ENCODE assay signal across 29 cellular contexts in genomic region chr17:36470499-36470898, GRCh38.
"Had no signal": no experiment of that assay in that cellular context is flagged by ENCODE, and none has a peak within 500 bp of the region (broad histone marks: within the 10 kb centered on the region; RNA-seq: fewer than 3 reads in every experiment).

No MANE protein-coding gene starts in this region.

- H3K36me3 Mint-ChIP-seq: activated naive CD4-positive, alpha-beta T cell treated with anti-CD3 and anti-CD28 coated beads, Interleukin-2, amount 50 U/mL, for 72 hours; type B pancreatic cell had no signal

- H3K36me3 ChIP-seq: breast epithelium, heart right ventricle, lower lobe of right lung, neutrophil, ovary, prostate gland, uterus had no signal

- H3K4me1 ChIP-seq: breast epithelium, foreskin keratinocyte, heart right ventricle, lower lobe of right lung, prostate gland, uterus had no signal

- H3K27ac Mint-ChIP-seq: activated naive CD4-positive, alpha-beta T cell treated with anti-CD3 and anti-CD28 coated beads, Interleukin-2, amount 50 U/mL, for 72 hours; activated T-cell treated with anti-CD3 and anti-CD28 coated beads, Interleukin-2, amount 50 U/mL, for 72 hours; dendritic cell treated with granulocyte-macrophage colony-stimulating factor and Interleukin-4, amounts not matched to agents 40 ng/mL and 50 ng/mL, for 4 days; endodermal cell; nephron progenitor cell; stimulated activated naive CD8-positive, alpha-beta T cell treated with anti-CD3 and anti-CD28 coated beads, Interleukin-15, amount 100 ng/mL, for 72 hours; type B pancreatic cell had no signal

- H3K4me3 Mint-ChIP-seq: activated T-cell treated with anti-CD3 and anti-CD28 coated beads, Interleukin-2, amount 50 U/mL, for 72 hours; dendritic cell treated with granulocyte-macrophage colony-stimulating factor and Interleukin-4, amounts not matched to agents 40 ng/mL and 50 ng/mL, for 4 days; endodermal cell; nephron progenitor cell; stimulated activated naive CD8-positive, alpha-beta T cell treated with anti-CD3 and anti-CD28 coated beads, Interleukin-15, amount 100 ng/mL, for 72 hours; type B pancreatic cell had no signal

- H3K4me1 Mint-ChIP-seq: nephron progenitor cell; stimulated activated naive CD8-positive, alpha-beta T cell treated with anti-CD3 and anti-CD28 coated beads, Interleukin-15, amount 100 ng/mL, for 72 hours had no signal

- H3K9me3 Mint-ChIP-seq: activated naive CD4-positive, alpha-beta T cell treated with anti-CD3 and anti-CD28 coated beads, Interleukin-2, amount 50 U/mL, for 72 hours; activated T-cell treated with anti-CD3 and anti-CD28 coated beads, Interleukin-2, amount 50 U/mL, for 72 hours; dendritic cell treated with granulocyte-macrophage colony-stimulating factor and Interleukin-4, amounts not matched to agents 40 ng/mL and 50 ng/mL, for 4 days; endodermal cell; nephron progenitor cell; stimulated activated naive CD8-positive, alpha-beta T cell treated with anti-CD3 and anti-CD28 coated beads, Interleukin-15, amount 100 ng/mL, for 72 hours; type B pancreatic cell had no signal

- H3K4me3 ChIP-seq: breast epithelium, heart right ventricle, lower lobe of right lung, mucosa of descending colon, ovary, prostate gland, skin epidermis, uterus had no signal

- H3K27ac ChIP-seq: breast epithelium, foreskin keratinocyte, heart right ventricle, lower lobe of right lung, neutrophil, ovary, prostate gland, skin epidermis, uterus had no signal

- DNase-seq: activated CD4-positive, alpha-beta T cell treated with anti-CD3 and anti-CD28 coated beads for 4 hours; activated CD4-positive, alpha-beta T cell treated with anti-CD3 and anti-CD28 coated beads, Interleukin-2, amount 50 U/mL, for 4 hours; activated naive CD4-positive, alpha-beta T cell; activated T-cell treated with anti-CD3 and anti-CD28 coated beads for 4 hours; activated T-cell treated with anti-CD3 and anti-CD28 coated beads, Interleukin-2, amount 50 U/mL, for 72 hours; central memory CD4-positive, alpha-beta T cell; endodermal cell; foreskin keratinocyte; heart right ventricle; lower lobe of right lung; mucosa of descending colon; nephron progenitor cell; ovary; retina; stimulated activated CD4-positive, alpha-beta T cell treated with anti-CD3 and anti-CD28 coated beads, Interleukin-12 subunit alpha, Interleukin-12 subunit beta, amount 100 ng/mL, for 4 hours; stimulated activated CD4-positive, alpha-beta T cell treated with anti-CD3 and anti-CD28 coated beads, Interleukin-4, amount 100 ng/mL, for 1 hour; stimulated activated naive CD8-positive, alpha-beta T cell treated with anti-CD3 and anti-CD28 coated beads, Interleukin-15, amount 100 ng/mL, for 72 hours; substantia nigra; uterus had no signal

- H3K27me3 ChIP-seq: ovary, uterus had no signal

- H3K9me3 ChIP-seq: breast epithelium, heart right ventricle, lower lobe of right lung, mucosa of descending colon, neutrophil, ovary, prostate gland, uterus had no signal

- ATAC-seq: activated naive CD4-positive, alpha-beta T cell treated with anti-CD3 and anti-CD28 coated beads, Interleukin-2, amount 50 U/mL, for 72 hours; activated T-cell treated with anti-CD3 and anti-CD28 coated beads, Interleukin-2, amount 50 U/mL, for 72 hours; esophagus mucosa; foreskin keratinocyte; heart right ventricle; left lobe of liver; lower lobe of right lung; mucosa of descending colon; sciatic nerve; stimulated activated naive CD8-positive, alpha-beta T cell treated with anti-CD3 and anti-CD28 coated beads, Interleukin-15, amount 100 ng/mL, for 72 hours had no signal
